In genomic region chr3:42880183-42880582, GRCh38 we compare ENCODE assay signal across 9 cellular contexts. TPM values are rescaled to one million over a fixed set of nuclear protein-coding genes. Genes with fewer than 3 reads are reported as not detected.
DNase-seq lines count a peak whose midpoint lies in the region; ATAC-seq and TF ChIP-seq lines count a peak whose summit lies in the region.
"Had no signal": no experiment of that assay in that cellular context is flagged by ENCODE, and none has a peak within 500 bp of the region (broad histone marks: within the 10 kb centered on the region; RNA-seq: fewer than 3 reads in every experiment).

No MANE protein-coding gene starts in this region.

- H3K9me3 ChIP-seq in AG04450 (ENCODE audit: control insufficient read depth, insufficient read depth, low read length) (no peaks in the 10 kb centered on the region), HUES64 (ENCODE audit: insufficient read depth, low read depth, low read length) (no peaks in the 10 kb centered on the region)
- H3K9me3 ChIP-seq: uterus had no signal

- no peak for TF ChIP-seq CTCF in AG04450 (IDR thresholded peaks at IDR 0.05; ENCODE audit: low read depth, low read length)
- TF ChIP-seq CTCF in choroid plexus epithelial cell (conservative IDR thresholded peaks at IDR 0.05; ENCODE audit: low read depth, low read length): no peak

- ATAC-seq in naive B cell (ENCODE audit: low read depth in 2 of 2): no peak
- ATAC-seq in HG02678 (IDR thresholded peaks at IDR 0.05; ENCODE audit: unreplicated experiment): no peak

- no peaks in the 10 kb centered on the region for H3K36me3 ChIP-seq in HUES64 (ENCODE audit: insufficient read depth, low read length)
- H3K36me3 ChIP-seq: uterus had no signal

- peak overlapping the region; percentile 0 to 81 (median 56) for H3K27ac Mint-ChIP-seq in naive B cell

- DNase-seq in AG04450 (ENCODE audit: low read depth, low spot score) (no peak), choroid plexus epithelial cell (ENCODE audit: low read depth) (no peak), naive B cell (no peak), AG20443 (ENCODE audit: low spot score) (no peak), DMS153 (lab: John Stamatoyannopoulos, UW) (no peak), medulla oblongata (ENCODE audit: extremely low spot score) (no peak)

- peaks cover 10 to 15% (median 11%) of the 10 kb centered on the region in 3 donors for H3K4me1 Mint-ChIP-seq in naive B cell

- POLR2A ChIA-PET in AG04450 (lab: Yijun Ruan, JAX): no interaction called here

- no peak overlapping the region for H3K9ac ChIP-seq in HUES64 (ENCODE audit: low read depth, low read length)

- H3K27ac ChIP-seq in AG04450 (ENCODE audit: low read depth, low read length): no peak overlapping the region
- no peak overlapping the region for H3K27ac ChIP-seq in HUES64 (ENCODE audit: low read depth, low read length)

- no peaks in the 10 kb centered on the region for H3K36me3 Mint-ChIP-seq in naive B cell

- H3K4me3 Mint-ChIP-seq in naive B cell: peak overlapping the region; percentile 74 to 91 (median 80)

- H3K4me3 ChIP-seq in AG04450 (ENCODE audit: low read depth, low read length): peak overlapping the region; percentile 65; the same call in 1 of the 2 replicates
- peak overlapping the region; percentile 48; the same call in 1 of the 2 replicates for H3K4me3 ChIP-seq in HUES64 (ENCODE audit: low read length)
- H3K4me3 ChIP-seq in choroid plexus epithelial cell (ENCODE audit: low read depth, low read length): peak overlapping the region; percentile 62

- H3K27me3 Mint-ChIP-seq in naive B cell: peaks cover 0 to 3% (median 0%) of the 10 kb centered on the region in 3 donors

- H3K4me1 ChIP-seq in HUES64 (ENCODE audit: insufficient read depth, low read length): peaks cover 9% of the 10 kb centered on the region; the same call in 1 of the 2 replicates

- CTCF ChIA-PET in AG04450 (lab: Charles Lee): no interaction called here

- no peaks in the 10 kb centered on the region for H3K9me3 Mint-ChIP-seq in naive B cell

- WGBS in HUES64: 93% methylated on average over 9 of the region's 9 CpGs

- H3K27me3 ChIP-seq in AG04450 (ENCODE audit: control insufficient read depth, insufficient read depth, low read length) (peaks cover 7% of the 10 kb centered on the region), HUES64 (ENCODE audit: insufficient read depth, low read length) (0 out of 2 replicates have a peak, but pooled peaks cover 3% of the 10 kb centered on the region)
- H3K27me3 ChIP-seq: uterus had no signal

RNA-seq across cellular contexts. Expression of gene CYP8B1, which starts 4.5 kb away (rescaled TPM):
- polyA plus RNA-seq in AG04450 (2011; rRNA removed): not detected in 2 replicates
- not detected in 2 replicates for polyA minus RNA-seq in AG04450 (2011; rRNA and poly(A)+ RNA removed)
- polyA plus RNA-seq in HUES64 (2013, experiment 1 of 2): not detected
- not detected for polyA plus RNA-seq in HUES64 (2013, experiment 2 of 2)
- polyA plus RNA-seq in naive B cell (ENCODE audit: low read depth in 6 of 6): not detected

RNA-seq across cellular contexts. Expression of gene ZNF662, which starts 25.8 kb away (rescaled TPM):
- 1.3 TPM in 2 replicates for polyA plus RNA-seq in AG04450 (2011; rRNA removed)
- polyA minus RNA-seq in AG04450 (2011; rRNA and poly(A)+ RNA removed): 0.87 and 1.4 TPM in 2 replicates
- polyA plus RNA-seq in HUES64 (2013, experiment 1 of 2): not detected
- 0.13 TPM for polyA plus RNA-seq in HUES64 (2013, experiment 2 of 2)
- not detected for polyA plus RNA-seq in naive B cell (ENCODE audit: low read depth in 6 of 6)
